ENCODE assay signal across 17 cellular contexts in genomic region chr11:75574698-75575265, GRCh38. TPM values are rescaled to one million over a fixed set of nuclear protein-coding genes. Genes with fewer than 3 reads are reported as not detected.
A peak's percentile ranks its signal among the peaks of the same experiment; 100 is the strongest.
DNase-seq lines count a peak whose midpoint lies in the region; ATAC-seq and TF ChIP-seq lines count a peak whose summit lies in the region.
"Had no signal": no experiment of that assay in that cellular context is flagged by ENCODE, and none has a peak within 500 bp of the region (broad histone marks: within the 10 kb centered on the region; RNA-seq: fewer than 3 reads in every experiment).

No MANE protein-coding gene starts in this region.

- TF ChIP-seq CTCF in activated CD8-positive, alpha-beta T cell treated with anti-CD3 and anti-CD28 coated beads for 36 hours (IDR thresholded peaks at IDR 0.05) = no peak
- peak; percentile 56 for TF ChIP-seq CTCF in WI38 (IDR thresholded peaks at IDR 0.05; ENCODE audit: low read depth, low read length)
- TF ChIP-seq CTCF in foreskin fibroblast (IDR thresholded peaks at IDR 0.05; ENCODE audit: low read depth, low read length) = peak; percentile 30
- TF ChIP-seq CTCF in transverse colon (IDR thresholded peaks at IDR 0.05) = peak in 1 of 5 experiments; percentile 13

- POLR2A ChIA-PET in activated CD8-positive, alpha-beta T cell treated with anti-CD3 and anti-CD28 coated beads for 36 hours (lab: Charles Lee) = interaction anchor here (0.9 to 7.4 kb wide), 3 partner anchors 14 to 48 kb away, joined by 3 to 34 read pairs (median 4); partner anchors contain the start of gene SERPINH1
- POLR2A ChIA-PET in activated CD8-positive, alpha-beta T cell treated with anti-CD3 and anti-CD28 coated beads, Interleukin-2, amount 10 ng/mL, durations not matched to agents 7 days and 5 days (lab: Charles Lee) = interaction anchor here (0.9 kb wide), 1 partner anchor 12 kb away, joined by 3 read pairs; no protein-coding TSS in a partner anchor

- H3K27me3 ChIP-seq in thymus (ENCODE audit: control insufficient read depth, insufficient read depth) (no peaks in the 10 kb centered on the region), transverse colon (no peaks in the 10 kb centered on the region)
- H3K27me3 ChIP-seq: suprapubic skin had no signal

- TF ChIP-seq POLR2A in transverse colon (IDR thresholded peaks at IDR 0.05) = no peak

- H3K27ac ChIP-seq in thymus (ENCODE audit: low read depth) (peak overlapping the region; percentile 20), transverse colon (no peak overlapping the region)
- H3K27ac ChIP-seq: suprapubic skin had no signal

- CTCF ChIA-PET in activated CD8-positive, alpha-beta T cell treated with anti-CD3 and anti-CD28 coated beads for 36 hours (lab: Charles Lee) = interaction anchor here (1.0 to 1.8 kb wide), 5 partner anchors 9 to 44 kb away, joined by 3 to 10 read pairs (median 4); no protein-coding TSS in a partner anchor
- CTCF ChIA-PET in activated CD8-positive, alpha-beta T cell treated with anti-CD3 and anti-CD28 coated beads, Interleukin-2, amount 10 ng/mL, durations not matched to agents 7 days and 5 days (lab: Charles Lee) = interaction anchor here (0.7 to 1.8 kb wide), 6 partner anchors 9 to 131 kb away, joined by 3 to 6 read pairs (median 4); no protein-coding TSS in a partner anchor

- no peak for DNase-seq in activated CD8-positive, alpha-beta T cell treated with anti-CD3 and anti-CD28 coated beads for 36 hours
- no peak for DNase-seq in activated CD8-positive, alpha-beta T cell treated with anti-CD3 and anti-CD28 coated beads, Interleukin-2, amount 10 ng/mL, durations not matched to agents 7 days and 5 days
- DNase-seq in foreskin fibroblast (peak in 1 of 2 donors; percentile 48), mucosa of gallbladder (ENCODE audit: low spot score) (no peak), transverse colon (no peak), DMS53 (lab: John Stamatoyannopoulos, UW) (no peak)
- DNase-seq: activated naive CD4-positive, alpha-beta T cell; caudate nucleus; DMS153; naive B cell; NCI-H1092; NCI-H345 had no signal

- H3K4me1 ChIP-seq in thymus (ENCODE audit: control insufficient read depth, insufficient read depth, low read length) (no peaks in the 10 kb centered on the region), transverse colon (peaks cover 0 to 11% (median 8%) of the 10 kb centered on the region in 4 donors)

- H3K4me3 Mint-ChIP-seq in activated CD8-positive, alpha-beta T cell treated with anti-CD3 and anti-CD28 coated beads for 36 hours = no peak overlapping the region
- no peak overlapping the region for H3K4me3 Mint-ChIP-seq in activated CD8-positive, alpha-beta T cell treated with anti-CD3 and anti-CD28 coated beads, Interleukin-2, amount 10 ng/mL, durations not matched to agents 7 days and 5 days

- no peaks in the 10 kb centered on the region for H3K9me3 Mint-ChIP-seq in activated CD8-positive, alpha-beta T cell treated with anti-CD3 and anti-CD28 coated beads for 36 hours
- H3K9me3 Mint-ChIP-seq in activated CD8-positive, alpha-beta T cell treated with anti-CD3 and anti-CD28 coated beads, Interleukin-2, amount 10 ng/mL, durations not matched to agents 7 days and 5 days (ENCODE audit: insufficient read depth) = no peaks in the 10 kb centered on the region

- H3K4me3 ChIP-seq in WI38 (ENCODE audit: low read depth, low read length) = no peak overlapping the region
- H3K4me3 ChIP-seq in foreskin fibroblast (ENCODE audit: low read depth in 1 of 2, low read length in 2 of 2) = no peak overlapping the region
- H3K4me3 ChIP-seq in thymus (ENCODE audit: low read length) = no peak overlapping the region
- no peak overlapping the region for H3K4me3 ChIP-seq in transverse colon
- H3K4me3 ChIP-seq: GM12878, suprapubic skin had no signal

- peaks cover 8% of the 10 kb centered on the region for H3K4me1 Mint-ChIP-seq in activated CD8-positive, alpha-beta T cell treated with anti-CD3 and anti-CD28 coated beads for 36 hours (ENCODE audit: low read depth)
- H3K4me1 Mint-ChIP-seq in activated CD8-positive, alpha-beta T cell treated with anti-CD3 and anti-CD28 coated beads, Interleukin-2, amount 10 ng/mL, durations not matched to agents 7 days and 5 days (ENCODE audit: low read depth) = peaks cover 14% of the 10 kb centered on the region

- H3K36me3 ChIP-seq in thymus (ENCODE audit: control insufficient read depth, insufficient read depth) = peaks cover 18% of the 10 kb centered on the region
- H3K36me3 ChIP-seq in transverse colon = peaks cover 0 to 22% (median 10%) of the 10 kb centered on the region in 4 donors

- peaks cover 2% of the 10 kb centered on the region for H3K36me3 Mint-ChIP-seq in activated CD8-positive, alpha-beta T cell treated with anti-CD3 and anti-CD28 coated beads for 36 hours (ENCODE audit: low read depth)
- H3K36me3 Mint-ChIP-seq in activated CD8-positive, alpha-beta T cell treated with anti-CD3 and anti-CD28 coated beads, Interleukin-2, amount 10 ng/mL, durations not matched to agents 7 days and 5 days (ENCODE audit: low read depth) = peaks cover 2% of the 10 kb centered on the region
- H3K36me3 Mint-ChIP-seq: naive B cell had no signal

- intact Hi-C loops in activated CD8-positive, alpha-beta T cell treated with anti-CD3 and anti-CD28 coated beads for 36 hours (cut with micrococcal nuclease) = no loop called here
- intact Hi-C loops in transverse colon (cut with DNase I; ENCODE audit: low total_unique reads) = no loop called here

- no peak overlapping the region for H3K27ac Mint-ChIP-seq in activated CD8-positive, alpha-beta T cell treated with anti-CD3 and anti-CD28 coated beads for 36 hours
- no peak overlapping the region for H3K27ac Mint-ChIP-seq in activated CD8-positive, alpha-beta T cell treated with anti-CD3 and anti-CD28 coated beads, Interleukin-2, amount 10 ng/mL, durations not matched to agents 7 days and 5 days

- ATAC-seq in activated CD8-positive, alpha-beta T cell treated with anti-CD3 and anti-CD28 coated beads for 36 hours = peak; percentile 34
- ATAC-seq in activated CD8-positive, alpha-beta T cell treated with anti-CD3 and anti-CD28 coated beads, Interleukin-2, amount 10 ng/mL, durations not matched to agents 7 days and 5 days = no peak
- ATAC-seq: esophagus mucosa had no signal

- no peaks in the 10 kb centered on the region for H3K9me3 ChIP-seq in thymus (ENCODE audit: control insufficient read depth)
- H3K9me3 ChIP-seq in transverse colon = no peaks in the 10 kb centered on the region
- H3K9me3 ChIP-seq: suprapubic skin had no signal

- in situ Hi-C loops in transverse colon (cut with MboI; ENCODE audit: low pct_ligation_motif_present in 1 of 4, low pct_unique_long_range_greater_than_20kb in 1 of 4, low sequenced_read_pairs in 3 of 4) = no loop called here

- TF ChIP-seq EP300 in transverse colon (IDR thresholded peaks at IDR 0.05; ENCODE audit: low read depth) = no peak

- 91% methylated on average over 7 of the region's 7 CpGs for WGBS in thymus
- 60 to 76% methylated on average over 1 to 7 of the region's 7 CpGs for WGBS in transverse colon (ENCODE audit: low coverage in 1 of 2), 2 donors

- H3K27me3 Mint-ChIP-seq in activated CD8-positive, alpha-beta T cell treated with anti-CD3 and anti-CD28 coated beads for 36 hours = no peaks in the 10 kb centered on the region
- H3K27me3 Mint-ChIP-seq in activated CD8-positive, alpha-beta T cell treated with anti-CD3 and anti-CD28 coated beads, Interleukin-2, amount 10 ng/mL, durations not matched to agents 7 days and 5 days (ENCODE audit: low read depth) = no peaks in the 10 kb centered on the region
- H3K27me3 Mint-ChIP-seq: naive B cell had no signal

RNA-seq across cellular contexts. Expression of gene SERPINH1, which starts 12.7 kb away (rescaled TPM):
- 10 to 100 TPM; 15.7 to 17.7 TPM for total RNA-seq in activated CD8-positive, alpha-beta T cell treated with anti-CD3 and anti-CD28 coated beads for 36 hours
- 10 to 100 TPM in 1 of 2 experiments, 1 to 10 TPM in 1; 9.3 to 10.8 TPM for total RNA-seq in activated CD8-positive, alpha-beta T cell treated with anti-CD3 and anti-CD28 coated beads, Interleukin-2, amount 10 ng/mL, durations not matched to agents 7 days and 5 days
- 41.0 TPM for polyA plus RNA-seq in thymus
- 141 TPM for total RNA-seq in mucosa of gallbladder
- total RNA-seq in transverse colon = 100 to 1,000 TPM in 1 of 4 donors, 10 to 100 TPM in 3; 34.8 to 169 (median 76.0) TPM

RNA-seq across cellular contexts. Expression of gene GDPD5, which starts 49.0 kb away (rescaled TPM):
- 10 to 100 TPM in 1 of 2 experiments, 1 to 10 TPM in 1; 7.8 to 11.0 TPM for total RNA-seq in activated CD8-positive, alpha-beta T cell treated with anti-CD3 and anti-CD28 coated beads for 36 hours
- total RNA-seq in activated CD8-positive, alpha-beta T cell treated with anti-CD3 and anti-CD28 coated beads, Interleukin-2, amount 10 ng/mL, durations not matched to agents 7 days and 5 days = 10 to 100 TPM; 23.1 to 26.6 TPM
- polyA plus RNA-seq in thymus = 25.3 TPM
- total RNA-seq in mucosa of gallbladder (16.7 TPM), transverse colon (10 to 100 TPM in 1 of 4 donors, 1 to 10 TPM in 2, not detected in 1; 3.7 to 10.1 (median 7.1) TPM)
